In the genomic region with DNA sequence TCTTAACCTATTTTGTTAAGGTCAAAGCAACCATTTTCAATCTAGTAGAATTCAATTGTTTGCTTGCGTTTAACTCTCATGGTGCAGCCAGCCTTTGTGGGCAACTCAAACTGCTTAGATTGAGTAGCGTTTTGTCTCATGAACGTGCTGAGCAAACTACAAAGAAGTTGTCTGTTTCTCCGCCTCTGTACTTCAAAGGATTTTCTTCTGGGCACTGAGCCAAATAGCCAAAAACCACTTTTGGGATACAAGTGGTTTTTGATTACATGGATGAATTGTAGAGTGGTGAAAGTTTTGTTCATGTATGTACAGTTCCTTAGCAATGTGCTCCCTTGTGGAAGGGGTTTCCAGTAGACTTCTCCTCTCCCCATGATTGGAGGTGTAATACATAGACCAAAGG, we compare ENCODE assay signal across 18 cellular contexts.
"Had no signal": no experiment of that assay in that cellular context is flagged by ENCODE, and none has a peak within 500 bp of the region (broad histone marks: within the 10 kb centered on the region; RNA-seq: fewer than 3 reads in every experiment).

No MANE protein-coding gene starts in this region.

- H3K4me3 Mint-ChIP-seq: activated CD8-positive, alpha-beta T cell treated with anti-CD3 and anti-CD28 coated beads for 36 hours; activated naive CD4-positive, alpha-beta T cell treated with anti-CD3 and anti-CD28 coated beads, Interleukin-2, amount 50 U/mL, for 24 hours; neural progenitor cell; stimulated activated naive CD8-positive, alpha-beta T cell treated with anti-CD3 and anti-CD28 coated beads, Interleukin-15, Interleukin-2, amounts not matched to agents 100 ng/mL and 50 ng/mL, for 24 hours; WTC11 had no signal

- ATAC-seq: activated CD8-positive, alpha-beta T cell treated with anti-CD3 and anti-CD28 coated beads for 36 hours; left lung; psoas muscle; right lobe of liver; WTC11 had no signal

- H3K36me3 Mint-ChIP-seq: activated naive CD4-positive, alpha-beta T cell treated with anti-CD3 and anti-CD28 coated beads, Interleukin-2, amount 50 U/mL, for 24 hours; neural progenitor cell; type B pancreatic cell had no signal

- DNase-seq: activated CD4-positive, alpha-beta T cell treated with anti-CD3 and anti-CD28 coated beads for 4 hours; activated CD8-positive, alpha-beta memory T cell treated with anti-CD3 and anti-CD28 coated beads, Interleukin-2, amount 50 U/mL, for 4 hours; activated CD8-positive, alpha-beta T cell treated with anti-CD3 and anti-CD28 coated beads for 36 hours; activated effector memory CD4-positive, alpha-beta T cell treated with anti-CD3 and anti-CD28 coated beads, Interleukin-2, amount 50 U/mL, for 16 hours; activated T-cell treated with anti-CD3 and anti-CD28 coated beads, Interleukin-2, amount 50 U/mL, for 48 hours; adrenal gland; caudate nucleus; hypothalamus; kidney; left lung; mammary epithelial cell; psoas muscle; right lobe of liver had no signal

- H3K9me3 Mint-ChIP-seq: activated CD8-positive, alpha-beta T cell treated with anti-CD3 and anti-CD28 coated beads for 36 hours; activated naive CD4-positive, alpha-beta T cell treated with anti-CD3 and anti-CD28 coated beads, Interleukin-2, amount 50 U/mL, for 24 hours; neural progenitor cell; stimulated activated naive CD8-positive, alpha-beta T cell treated with anti-CD3 and anti-CD28 coated beads, Interleukin-15, Interleukin-2, amounts not matched to agents 100 ng/mL and 50 ng/mL, for 24 hours; type B pancreatic cell; WTC11 had no signal

- H3K4me1 Mint-ChIP-seq: activated naive CD4-positive, alpha-beta T cell treated with anti-CD3 and anti-CD28 coated beads, Interleukin-2, amount 50 U/mL, for 24 hours; WTC11 had no signal

- H3K27me3 Mint-ChIP-seq: activated naive CD4-positive, alpha-beta T cell treated with anti-CD3 and anti-CD28 coated beads, Interleukin-2, amount 50 U/mL, for 24 hours; type B pancreatic cell had no signal

- H3K27ac Mint-ChIP-seq: activated CD8-positive, alpha-beta T cell treated with anti-CD3 and anti-CD28 coated beads for 36 hours; activated naive CD4-positive, alpha-beta T cell treated with anti-CD3 and anti-CD28 coated beads, Interleukin-2, amount 50 U/mL, for 24 hours; neural progenitor cell; stimulated activated naive CD8-positive, alpha-beta T cell treated with anti-CD3 and anti-CD28 coated beads, Interleukin-15, Interleukin-2, amounts not matched to agents 100 ng/mL and 50 ng/mL, for 24 hours; type B pancreatic cell; WTC11 had no signal
